ENCODE assay signal across 17 cellular contexts in genomic region chr7:152565731-152566130, GRCh38.
DNase-seq lines count a peak whose midpoint lies in the region; ATAC-seq, FAIRE-seq and TF ChIP-seq lines count a peak whose summit lies in the region.
"Had no signal": no experiment of that assay in that cellular context is flagged by ENCODE, and none has a peak within 500 bp of the region (broad histone marks: within the 10 kb centered on the region; RNA-seq: fewer than 3 reads in every experiment).

No MANE protein-coding gene starts in this region.

- no peak overlapping the region for H3K4me3 ChIP-seq in GM23338
- no peak overlapping the region for H3K4me3 ChIP-seq in PC-9
- H3K4me3 ChIP-seq in neuronal stem cell (ENCODE audit: low read length in 2 of 2): no peak overlapping the region
- H3K4me3 ChIP-seq in foreskin fibroblast (ENCODE audit: low read depth in 1 of 2, low read length in 2 of 2): no peak overlapping the region
- H3K4me3 ChIP-seq: A549, BLaER1 had no signal

- H3K4me1 ChIP-seq in GM23338 (ENCODE audit: insufficient read depth) (no peaks in the 10 kb centered on the region; the same call in 1 of the 2 replicates), PC-9 (replicated peaks; ENCODE audit: insufficient read depth) (no peaks in the 10 kb centered on the region), neuronal stem cell (ENCODE audit: control insufficient read depth in 2 of 2, insufficient read depth in 1 of 2, low read depth in 1 of 2, low read length in 2 of 2) (no peaks in the 10 kb centered on the region)
- H3K4me1 ChIP-seq: A549 had no signal

- H2BK15ac ChIP-seq in neuronal stem cell (ENCODE audit: low read length): no peak overlapping the region

- no peaks in the 10 kb centered on the region for H3K27me3 ChIP-seq in GM23338 (ENCODE audit: insufficient read depth)
- H3K27me3 ChIP-seq in PC-9 (ENCODE audit: insufficient read depth, low read depth): no peaks in the 10 kb centered on the region
- H3K27me3 ChIP-seq in neuronal stem cell (ENCODE audit: control insufficient read depth in 3 of 3, insufficient read depth in 3 of 3, low read depth in 1 of 3, low read length in 3 of 3): peaks cover 0 to 9% (median 0%) of the 10 kb centered on the region in 3 experiments
- H3K27me3 ChIP-seq: BLaER1 had no signal

- no peak overlapping the region for H3K4me3 Mint-ChIP-seq in GM23338
- no peak overlapping the region for H3K4me3 Mint-ChIP-seq in chondrocyte (ENCODE audit: unreplicated experiment)
- H3K4me3 Mint-ChIP-seq: CD8-positive, alpha-beta T cell had no signal

- no peak for TF ChIP-seq CTCF in GM23338 (conservative IDR thresholded peaks at IDR 0.05; ENCODE audit: low read depth in 2 of 2)
- no peak for TF ChIP-seq CTCF in PC-9 (conservative IDR thresholded peaks at IDR 0.05)
- TF ChIP-seq CTCF in chondrocyte (IDR thresholded peaks at IDR 0.05): no peak
- no peak for TF ChIP-seq CTCF in foreskin fibroblast (IDR thresholded peaks at IDR 0.05; ENCODE audit: low read depth, low read length)

- H3K79me1 ChIP-seq in neuronal stem cell (ENCODE audit: low read depth, low read length): no peaks in the 10 kb centered on the region

- no peaks in the 10 kb centered on the region for H3K36me3 Mint-ChIP-seq in GM23338 (ENCODE audit: low read depth)
- no peaks in the 10 kb centered on the region for H3K36me3 Mint-ChIP-seq in chondrocyte (ENCODE audit: low read depth)
- H3K36me3 Mint-ChIP-seq: CD14-positive monocyte; CD8-positive, alpha-beta T cell had no signal

- TF ChIP-seq POLR2A in H54 (IDR thresholded peaks at IDR 0.05; ENCODE audit: low read depth, low read length): no peak

- FAIRE-seq in frontal cortex (lab: Jason Lieb, UNC) (no peak), H54 (lab: Jason Lieb, UNC) (no peak)
- FAIRE-seq: A549 had no signal

- H2BK12ac ChIP-seq in neuronal stem cell (ENCODE audit: low read length): no peak overlapping the region

- no peaks in the 10 kb centered on the region for H3K36me3 ChIP-seq in GM23338 (ENCODE audit: insufficient read depth)
- H3K36me3 ChIP-seq in PC-9 (ENCODE audit: low read depth): no peaks in the 10 kb centered on the region
- H3K36me3 ChIP-seq in neuronal stem cell (replicated peaks in 1 of 2; ENCODE audit: control insufficient read depth in 2 of 2, insufficient read depth in 2 of 2, low read length in 2 of 2): no peaks in the 10 kb centered on the region
- H3K36me3 ChIP-seq: BLaER1 had no signal

- peak overlapping the region; percentile 17 for H3K18ac ChIP-seq in neuronal stem cell (ENCODE audit: low read length)

- no peak overlapping the region for H3K9ac ChIP-seq in neuronal stem cell (ENCODE audit: low read depth, low read length, poor library complexity)
- H3K9ac ChIP-seq: BLaER1 had no signal

- H3K23ac ChIP-seq in neuronal stem cell (ENCODE audit: low read depth, low read length, poor library complexity): no peak overlapping the region

- no peak overlapping the region for H4K91ac ChIP-seq in neuronal stem cell (ENCODE audit: low read depth, low read length, poor library complexity)

- H3K79me2 ChIP-seq in GM23338 (replicated peaks; ENCODE audit: insufficient read depth): no peaks in the 10 kb centered on the region
- no peaks in the 10 kb centered on the region for H3K79me2 ChIP-seq in PC-9 (ENCODE audit: low read depth)

- BruUV-seq in PC-9 (replicated peaks; lab: Mats Ljungman, UMichigan): no TSS peak

- H3K27me3 Mint-ChIP-seq in GM23338 (ENCODE audit: insufficient read depth, low read depth, poor library complexity): peaks cover 5% of the 10 kb centered on the region
- H3K27me3 Mint-ChIP-seq in chondrocyte (ENCODE audit: low read depth): peaks cover 10% of the 10 kb centered on the region

- H3K27ac Mint-ChIP-seq in GM23338 (no peak overlapping the region), chondrocyte (ENCODE audit: unreplicated experiment) (no peak overlapping the region)
- H3K27ac Mint-ChIP-seq: CD14-positive monocyte; CD8-positive, alpha-beta T cell had no signal

- no peak overlapping the region for H3K27ac ChIP-seq in GM23338 (ENCODE audit: low read depth)
- no peak overlapping the region for H3K27ac ChIP-seq in PC-9
- H3K27ac ChIP-seq in neuronal stem cell (replicated peaks; ENCODE audit: low read length): no peak overlapping the region
- H3K27ac ChIP-seq: A549, BLaER1, HL-60 had no signal

- H3K4me1 Mint-ChIP-seq in GM23338 (peaks cover 16% of the 10 kb centered on the region), chondrocyte (ENCODE audit: low read depth) (peaks cover 4% of the 10 kb centered on the region)

- no CpG with 5 or more reads among the region's 13 CpGs for WGBS in neuronal stem cell (ENCODE audit: extremely low coverage in 2 of 2, insufficient read length in 2 of 2, insufficient replicate concordance in 1 of 2), 2 donors

- ATAC-seq in GM23338: no peak
- ATAC-seq: CD8-positive, alpha-beta T cell had no signal

- no peak overlapping the region for H2BK5ac ChIP-seq in neuronal stem cell (ENCODE audit: low read length)

- H3F3A ChIP-seq in GM23338 (replicated peaks; ENCODE audit: low read depth) (no peaks in the 10 kb centered on the region), PC-9 (ENCODE audit: insufficient read depth, low read depth) (no peaks in the 10 kb centered on the region)

- H2AK5ac ChIP-seq in neuronal stem cell (ENCODE audit: low read depth, low read length): no peak overlapping the region

- H4K20me1 ChIP-seq in GM23338 (replicated peaks; ENCODE audit: insufficient read depth): no peaks in the 10 kb centered on the region
- H4K20me1 ChIP-seq in PC-9 (ENCODE audit: insufficient read depth): no peaks in the 10 kb centered on the region
- H4K20me1 ChIP-seq: BLaER1 had no signal

- H3K4ac ChIP-seq in neuronal stem cell (ENCODE audit: low read length): no peak overlapping the region

- no peak overlapping the region for H4K8ac ChIP-seq in neuronal stem cell (ENCODE audit: low read depth, low read length)

- H2AFZ ChIP-seq in GM23338: peak overlapping the region; percentile 96
- 0 out of 2 replicates have a peak overlapping the region, but pooled peaks have one; percentile 45 for H2AFZ ChIP-seq in PC-9
- H2AFZ ChIP-seq in neuronal stem cell (ENCODE audit: low read length): peak overlapping the region; percentile 38

- H3K9me2 ChIP-seq in GM23338 (ENCODE audit: insufficient read depth) (no peaks in the 10 kb centered on the region), PC-9 (ENCODE audit: insufficient read depth) (no peaks in the 10 kb centered on the region)

- intact Hi-C loops in PC-9 (cut with micrococcal nuclease; ENCODE audit: unreplicated experiment): no loop called here

- no peak overlapping the region for H3K14ac ChIP-seq in neuronal stem cell (ENCODE audit: low read length)

- POLR2A ChIA-PET in PC-9 (lab: Charles Lee; ENCODE audit: unreplicated experiment): no interaction called here

- no peak overlapping the region for H2BK120ac ChIP-seq in neuronal stem cell (ENCODE audit: low read depth, low read length)

- CTCF ChIA-PET in PC-9 (lab: Charles Lee): no interaction called here

- H3K9me3 Mint-ChIP-seq in GM23338 (no peaks in the 10 kb centered on the region), chondrocyte (ENCODE audit: low read depth) (no peaks in the 10 kb centered on the region)
- H3K9me3 Mint-ChIP-seq: CD14-positive monocyte; CD8-positive, alpha-beta T cell had no signal

- DNase-seq in GM23338 (ENCODE audit: low spot score) (peak; percentile 20), PC-9 (no peak), chondrocyte (ENCODE audit: low spot score) (peak; percentile 59), neuronal stem cell (ENCODE audit: low spot score) (no peak), frontal cortex (ENCODE audit: low spot score in 2 of 2) (no peak), foreskin fibroblast (no peak), NCI-H526 treated with DMSO at 0.1 percent for 48 hours (lab: John Stamatoyannopoulos, UW) (no peak), H54 (ENCODE audit: insufficient read length, low spot score) (no peak)
- DNase-seq: Calu3; CD8-positive, alpha-beta T cell; DMS79 treated with DMSO at 0.1 percent for 48 hours; GF-D8; HCEC 1CT had no signal

- H3K9me3 ChIP-seq in PC-9 (ENCODE audit: insufficient read depth, low read depth) (no peaks in the 10 kb centered on the region), neuronal stem cell (replicated peaks in 1 of 2; ENCODE audit: control insufficient read depth in 2 of 2, insufficient read depth in 1 of 2, low read depth in 1 of 2, low read length in 2 of 2) (no peaks in the 10 kb centered on the region)
- H3K9me3 ChIP-seq: A549, BLaER1 had no signal

- H3K4me2 ChIP-seq in GM23338 (no peak overlapping the region), PC-9 (no peak overlapping the region), neuronal stem cell (ENCODE audit: insufficient read depth, low read length, poor library complexity, severe bottlenecking) (no peak overlapping the region)
- H3K4me2 ChIP-seq: A549 had no signal

TF ChIP-seq in GM23338, 12 proteins besides CTCF, POLR2A, EP300 and RAD21 (continues in another document):
- no peak for TF ChIP-seq CREB1 (CRISPR knock-in tag; IDR thresholded peaks at IDR 0.05; ENCODE audit: low read depth)
- no peak for TF ChIP-seq EZH2 (IDR thresholded peaks at IDR 0.05; ENCODE audit: low read depth, unreplicated experiment)
- TF ChIP-seq ETS1 (IDR thresholded peaks at IDR 0.05): no peak

Comparison
In these comparisons a context has a peak if more than half of its experiments do, and no peak if none do; other contexts are left out.
1. DNase-seq: peak in GM23338 (single experiment) and chondrocyte (single experiment); none in PC-9 (0 of 2), neuronal stem cell (single experiment), frontal cortex (0 of 2), foreskin fibroblast (0 of 2), NCI-H526 treated with DMSO at 0.1 percent for 48 hours (single experiment) and H54 (single experiment).
2. H2AFZ ChIP-seq: peak in every context shown above with its lines; median percentile 96 in GM23338; 45 in PC-9; 38 in neuronal stem cell.